In genomic region chr3:171758109-171758508, GRCh38 we compare ENCODE assay signal across 30 cellular contexts. TPM values are rescaled to one million over a fixed set of nuclear protein-coding genes. Genes with fewer than 3 reads are reported as not detected.
DNase-seq lines count a peak whose midpoint lies in the region; FAIRE-seq and TF ChIP-seq lines count a peak whose summit lies in the region.
"Had no signal": no experiment of that assay in that cellular context is flagged by ENCODE, and none has a peak within 500 bp of the region (broad histone marks: within the 10 kb centered on the region; RNA-seq: fewer than 3 reads in every experiment).

No MANE protein-coding gene starts in this region.

- H3K4me1 ChIP-seq in neuron (ENCODE audit: insufficient read depth, low read length), result peaks cover 29% of the 10 kb centered on the region
- H3K4me1 ChIP-seq: Caco-2 had no signal

- H3K4me3 ChIP-seq in epithelial cell of esophagus (ENCODE audit: low read length) (no peak overlapping the region), neuron (ENCODE audit: low read length) (no peak overlapping the region)
- H3K4me3 ChIP-seq: BLaER1 treated with 17β-estradiol and CSF1 and Interleukin-3, amounts not matched to agents 10 nM and 100 nM; K562 had no signal

- FAIRE-seq in HTR-8/SVneo (lab: Jason Lieb, UNC), result no peak
- FAIRE-seq: A204.1, GM12892, H1, K562 had no signal

- intact Hi-C loops in activated naive CD4-positive, alpha-beta T cell treated with anti-CD3 and anti-CD28 coated beads for 36 hours (cut with micrococcal nuclease), result no loop called here

- H3K27ac Mint-ChIP-seq in activated naive CD4-positive, alpha-beta T cell treated with anti-CD3 and anti-CD28 coated beads for 36 hours, result no peak overlapping the region
- H3K27ac Mint-ChIP-seq: CD4-positive, alpha-beta T cell had no signal

- no peaks in the 10 kb centered on the region for H3K4me1 Mint-ChIP-seq in activated naive CD4-positive, alpha-beta T cell treated with anti-CD3 and anti-CD28 coated beads for 36 hours (ENCODE audit: low read depth)

- H2AFZ ChIP-seq in neuron (ENCODE audit: low read depth, low read length), result peak overlapping the region; percentile 14

- H3K36me3 ChIP-seq in neuron (ENCODE audit: insufficient read depth, low read length), result no peaks in the 10 kb centered on the region
- H3K36me3 ChIP-seq: BLaER1 treated with 17β-estradiol and CSF1 and Interleukin-3, amounts not matched to agents 10 nM and 100 nM had no signal

- TF ChIP-seq CTCF in GM12872 (IDR thresholded peaks at IDR 0.05; ENCODE audit: insufficient read depth, low read depth, low read length) (peak; percentile 3; the same call in 1 of the 3 replicates), epithelial cell of esophagus (IDR thresholded peaks at IDR 0.05; ENCODE audit: insufficient read depth, low read depth, low read length, missing control alignments) (no peak)

- H3K27me3 Mint-ChIP-seq in activated naive CD4-positive, alpha-beta T cell treated with anti-CD3 and anti-CD28 coated beads for 36 hours (ENCODE audit: low read depth), result peaks cover 6% of the 10 kb centered on the region

- no peaks in the 10 kb centered on the region for H3K36me3 Mint-ChIP-seq in activated naive CD4-positive, alpha-beta T cell treated with anti-CD3 and anti-CD28 coated beads for 36 hours (ENCODE audit: low read depth)

- no peaks in the 10 kb centered on the region for H3K27me3 ChIP-seq in neuron (ENCODE audit: insufficient read depth, low read length)
- H3K27me3 ChIP-seq: BLaER1 treated with 17β-estradiol and CSF1 and Interleukin-3, amounts not matched to agents 10 nM and 100 nM had no signal

- H3K4me3 Mint-ChIP-seq in activated naive CD4-positive, alpha-beta T cell treated with anti-CD3 and anti-CD28 coated beads for 36 hours, result no peak overlapping the region
- H3K4me3 Mint-ChIP-seq: CD4-positive, alpha-beta T cell had no signal

- H3K9me3 ChIP-seq in neuron (ENCODE audit: low read length), result no peaks in the 10 kb centered on the region
- H3K9me3 ChIP-seq: BLaER1 treated with 17β-estradiol and CSF1 and Interleukin-3, amounts not matched to agents 10 nM and 100 nM; Caco-2; SK-N-SH had no signal

- CTCF ChIA-PET in activated naive CD4-positive, alpha-beta T cell treated with anti-CD3 and anti-CD28 coated beads for 36 hours (lab: Charles Lee), result interaction anchor here (0.5 to 4.4 kb wide), 3 partner anchors 14 to 789 kb away, joined by 3 to 18 read pairs (median 4); no protein-coding TSS in a partner anchor

- peak; percentile 44 for DNase-seq in NCI-H146 treated with DMSO at 0.1 percent for 48 hours (lab: John Stamatoyannopoulos, UW; ENCODE audit: unreplicated experiment)
- peak; percentile 37 for DNase-seq in epithelial cell of esophagus (ENCODE audit: low read depth)
- DNase-seq in NCI-H128 (lab: John Stamatoyannopoulos, UW; ENCODE audit: unreplicated experiment), result no peak
- DNase-seq in HTR-8/SVneo (ENCODE audit: insufficient read length, low spot score), result no peak
- DNase-seq in activated naive CD4-positive, alpha-beta T cell treated with anti-CD3 and anti-CD28 coated beads for 36 hours, result no peak
- no peak for DNase-seq in GM19240 (ENCODE audit: insufficient read length, low spot score)
- DNase-seq: AML-193; Caco-2; CD4-positive, alpha-beta T cell; DMS79; EL; GDM1; HCEC 1CT; Kasumi-1; NCI-H1417; NCI-H187; NCI-H2081 treated with DMSO at 0.1 percent for 48 hours; NCI-H2171; NCI-H345; NCI-H510A treated with DMSO at 0.1 percent for 48 hours; NCI-H774; PC-3; SK-N-SH had no signal

- no peaks in the 10 kb centered on the region for H3K9me3 Mint-ChIP-seq in activated naive CD4-positive, alpha-beta T cell treated with anti-CD3 and anti-CD28 coated beads for 36 hours
- H3K9me3 Mint-ChIP-seq: CD4-positive, alpha-beta T cell had no signal

RNA-seq across cellular contexts. Expression of gene PLD1, which starts 52.2 kb away (rescaled TPM):
- under 1 TPM in 1 of 2 experiments, not detected in 1; 0.25 TPM for total RNA-seq in activated naive CD4-positive, alpha-beta T cell treated with anti-CD3 and anti-CD28 coated beads for 36 hours

Comparison
In these comparisons a context has a peak if more than half of its experiments do, and no peak if none do; other contexts are left out.
1. DNase-seq: peak in NCI-H146 treated with DMSO at 0.1 percent for 48 hours (single experiment) and epithelial cell of esophagus (single experiment); none in NCI-H128 (single experiment), HTR-8/SVneo (single experiment), activated naive CD4-positive, alpha-beta T cell treated with anti-CD3 and anti-CD28 coated beads for 36 hours (single experiment) and GM19240 (single experiment).